ENCODE assay signal across 25 cellular contexts in the genomic region with DNA sequence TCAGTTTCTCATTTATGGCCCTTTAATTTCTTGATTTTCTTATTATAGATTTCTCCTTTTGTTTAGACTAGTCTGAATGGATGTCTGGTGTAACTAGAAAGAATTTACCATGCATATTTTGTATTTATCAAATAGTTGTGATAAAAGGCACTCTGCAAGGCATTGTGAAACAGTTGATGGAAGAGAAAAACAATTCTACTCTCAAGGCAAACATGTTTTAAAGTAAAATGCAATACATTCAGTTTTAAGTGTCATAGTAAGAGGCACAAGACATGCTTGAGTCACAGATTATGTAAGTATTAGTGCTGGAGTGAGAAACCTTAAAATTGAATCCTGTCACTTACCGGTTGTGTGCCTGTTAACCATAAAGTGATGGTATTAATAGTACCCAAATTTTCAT.
A peak's percentile ranks its signal among the peaks of the same experiment; 100 is the strongest.
DNase-seq lines count a peak whose midpoint lies in the region; TF ChIP-seq lines count a peak whose summit lies in the region.
"Had no signal": no experiment of that assay in that cellular context is flagged by ENCODE, and none has a peak within 500 bp of the region (broad histone marks: within the 10 kb centered on the region; RNA-seq: fewer than 3 reads in every experiment).

No MANE protein-coding gene starts in this region.

- no peaks in the 10 kb centered on the region for H3K79me2 ChIP-seq in GM23248 (ENCODE audit: insufficient read depth)
- H3K79me2 ChIP-seq in hepatocyte, result no peaks in the 10 kb centered on the region
- no peaks in the 10 kb centered on the region for H3K79me2 ChIP-seq in smooth muscle cell (ENCODE audit: low read depth)

- 26 to 38% methylated on average over 1 of the region's 1 CpG for WGBS in GM23248 (ENCODE audit: low coverage in 1 of 2, low lambda C conversion rate in 2 of 2, missing lambda C conversion rate in 2 of 2), 2 experiments
- 83% methylated on average over 1 of the region's 1 CpG for WGBS in hepatocyte (ENCODE audit: low lambda C conversion rate, missing lambda C conversion rate)
- WGBS in smooth muscle cell (ENCODE audit: low lambda C conversion rate), result 44% methylated on average over 1 of the region's 1 CpG

- peaks cover 8% of the 10 kb centered on the region for H3K9me3 Mint-ChIP-seq in chondrocyte (ENCODE audit: low read depth)
- H3K9me3 Mint-ChIP-seq: HFFc6 had no signal

- H3K4me3 ChIP-seq in GM23248 (no peak overlapping the region), hepatocyte (no peak overlapping the region), smooth muscle cell (no peak overlapping the region)
- H3K4me3 ChIP-seq: A549, HAP-1, MG63, SJSA1 had no signal

- no peak overlapping the region for H3K4me3 Mint-ChIP-seq in chondrocyte (ENCODE audit: unreplicated experiment)
- H3K4me3 Mint-ChIP-seq: CD14-positive monocyte, HFFc6 had no signal

- no peaks in the 10 kb centered on the region for H3K27me3 ChIP-seq in GM23248 (replicated peaks; ENCODE audit: insufficient read depth)
- no peaks in the 10 kb centered on the region for H3K27me3 ChIP-seq in hepatocyte
- H3K27me3 ChIP-seq in smooth muscle cell (ENCODE audit: low read depth), result no peaks in the 10 kb centered on the region
- H3K27me3 ChIP-seq: MG63, SJSA1 had no signal

- H4K20me1 ChIP-seq in GM23248 (ENCODE audit: insufficient read depth), result no peaks in the 10 kb centered on the region
- H4K20me1 ChIP-seq in hepatocyte (ENCODE audit: insufficient read depth, poor library complexity, severe bottlenecking), result no peaks in the 10 kb centered on the region
- H4K20me1 ChIP-seq in smooth muscle cell (ENCODE audit: low read depth), result no peaks in the 10 kb centered on the region

- TF ChIP-seq CTCF in chondrocyte (IDR thresholded peaks at IDR 0.05) (no peak), hepatocyte (IDR thresholded peaks at IDR 0.05; ENCODE audit: poor library complexity) (no peak), smooth muscle cell (IDR thresholded peaks at IDR 0.05; ENCODE audit: borderline replicate concordance, insufficient read depth, poor library complexity, severe bottlenecking) (no peak)

- no peaks in the 10 kb centered on the region for H3K27me3 Mint-ChIP-seq in chondrocyte (ENCODE audit: low read depth)

- DNase-seq in GM23248 (peak; percentile 16), chondrocyte (ENCODE audit: low spot score) (no peak), hepatocyte (ENCODE audit: low spot score) (no peak), smooth muscle cell (lab: John Stamatoyannopoulos, UW; ENCODE audit: unreplicated experiment) (no peak), amygdala (lab: John Stamatoyannopoulos, UW) (no peak), NOMO-1 (lab: John Stamatoyannopoulos, UW; ENCODE audit: unreplicated experiment in 2 of 2) (no peak), NCI-H82 treated with DMSO at 0.1 percent for 48 hours (lab: John Stamatoyannopoulos, UW; ENCODE audit: unreplicated experiment) (no peak)
- DNase-seq: DMS153; GOT3; HFFc6; KBM-7; MG63; NCI-H1105 treated with DMSO at 0.1 percent for 48 hours; NCI-H146; NCI-H2029; NCI-H446; NCI-H524 treated with DMSO at 0.1 percent for 48 hours; NCI-H774; NK-92 treated with Interleukin-12 subunit alpha and Interleukin-12 subunit beta, amount 100 ng/mL, for 24 hours; Right ventricle myocardium superior; RPMI8226 had no signal

- H3K4me2 ChIP-seq in GM23248 (ENCODE audit: unreplicated experiment) (no peak overlapping the region), hepatocyte (no peak overlapping the region), smooth muscle cell (peak overlapping the region; percentile 49)
- H3K4me2 ChIP-seq: A549 had no signal

- no peaks in the 10 kb centered on the region for H3K36me3 Mint-ChIP-seq in chondrocyte (ENCODE audit: low read depth)
- H3K36me3 Mint-ChIP-seq: CD14-positive monocyte had no signal

- H3K9me2 ChIP-seq in GM23248 (ENCODE audit: insufficient read depth) (no peaks in the 10 kb centered on the region), hepatocyte (replicated peaks; ENCODE audit: insufficient read depth) (no peaks in the 10 kb centered on the region)

- H3K27ac ChIP-seq in GM23248, result no peak overlapping the region
- no peak overlapping the region for H3K27ac ChIP-seq in hepatocyte
- H3K27ac ChIP-seq in smooth muscle cell (ENCODE audit: low read depth), result no peak overlapping the region
- H3K27ac ChIP-seq: A549, SJSA1 had no signal

- peaks cover 21% of the 10 kb centered on the region for H3K4me1 ChIP-seq in GM23248 (ENCODE audit: insufficient read depth)
- no peaks in the 10 kb centered on the region for H3K4me1 ChIP-seq in hepatocyte (ENCODE audit: insufficient read depth)
- peaks cover 9% of the 10 kb centered on the region for H3K4me1 ChIP-seq in smooth muscle cell (ENCODE audit: low read depth)
- H3K4me1 ChIP-seq: A549, HAP-1, SJSA1 had no signal

- in situ Hi-C loops in GM23248 (cut with MboI), result no loop called here

- H3F3A ChIP-seq in GM23248 (ENCODE audit: insufficient read depth), result 0 out of 2 replicates have a peak, but pooled peaks cover 3% of the 10 kb centered on the region
- H3F3A ChIP-seq in smooth muscle cell (ENCODE audit: low read depth), result peaks cover 25% of the 10 kb centered on the region

- H3K9ac ChIP-seq in GM23248 (no peak overlapping the region), smooth muscle cell (ENCODE audit: low read depth) (no peak overlapping the region)

- peaks cover 20% of the 10 kb centered on the region for H3K4me1 Mint-ChIP-seq in chondrocyte (ENCODE audit: low read depth)
- H3K4me1 Mint-ChIP-seq: CD14-positive monocyte had no signal

- no peaks in the 10 kb centered on the region for H3K9me3 ChIP-seq in GM23248 (ENCODE audit: low read depth)
- H3K9me3 ChIP-seq in hepatocyte (ENCODE audit: low read depth), result no peaks in the 10 kb centered on the region
- H3K9me3 ChIP-seq in smooth muscle cell (replicated peaks; ENCODE audit: low read depth), result no peaks in the 10 kb centered on the region
- H3K9me3 ChIP-seq: A549, HAP-1, MG63, SJSA1 had no signal

- H2AFZ ChIP-seq in GM23248, result no peak overlapping the region
- peak overlapping the region; percentile 4 for H2AFZ ChIP-seq in hepatocyte
- H2AFZ ChIP-seq in smooth muscle cell (ENCODE audit: low read depth), result peak overlapping the region; percentile 63

- H3K36me3 ChIP-seq in GM23248 (ENCODE audit: low read depth) (no peaks in the 10 kb centered on the region), hepatocyte (replicated peaks; ENCODE audit: insufficient read depth, low read depth) (no peaks in the 10 kb centered on the region), smooth muscle cell (ENCODE audit: low read depth) (no peaks in the 10 kb centered on the region)
- H3K36me3 ChIP-seq: HAP-1, MG63, SJSA1 had no signal

- H3K27ac Mint-ChIP-seq in chondrocyte (ENCODE audit: unreplicated experiment), result peak overlapping the region; percentile 61
- H3K27ac Mint-ChIP-seq: CD14-positive monocyte, HFFc6 had no signal
